Comparison of ENCODE assay signal across 19 cellular contexts in genomic region chr6:131945971-131946370, GRCh38. TPM values are rescaled to one million over a fixed set of nuclear protein-coding genes. Genes with fewer than 3 reads are reported as not detected.
"Had no signal": no experiment of that assay in that cellular context is flagged by ENCODE, and none has a peak within 500 bp of the region (broad histone marks: within the 10 kb centered on the region; RNA-seq: fewer than 3 reads in every experiment).

No MANE protein-coding gene starts in this region.

- H3K9me3 ChIP-seq: gastroesophageal sphincter, left lung, neutrophil, suprapubic skin, upper lobe of left lung had no signal

- H3K4me3 Mint-ChIP-seq: activated CD4-positive, alpha-beta T cell treated with anti-CD3 and anti-CD28 coated beads, Interleukin-2, amount 10 ng/mL, durations not matched to agents 7 days and 5 days; activated naive CD8-positive, alpha-beta T cell treated with anti-CD3 and anti-CD28 coated beads for 36 hours; endodermal cell; natural killer cell; stimulated activated naive CD8-positive, alpha-beta T cell treated with anti-CD3 and anti-CD28 coated beads, Interleukin-15, Interleukin-2, amounts not matched to agents 100 ng/mL and 50 ng/mL, for 24 hours; T-helper 2 cell treated with Interferon-gamma antibody and Interleukin-4, amounts not matched to agents 5 μg/mL and 100 μg/mL, for 36 hours had no signal

- H3K9me3 Mint-ChIP-seq: activated CD4-positive, alpha-beta T cell treated with anti-CD3 and anti-CD28 coated beads, Interleukin-2, amount 10 ng/mL, durations not matched to agents 7 days and 5 days; activated naive CD8-positive, alpha-beta T cell treated with anti-CD3 and anti-CD28 coated beads for 36 hours; endodermal cell; natural killer cell; stimulated activated naive CD8-positive, alpha-beta T cell treated with anti-CD3 and anti-CD28 coated beads, Interleukin-15, Interleukin-2, amounts not matched to agents 100 ng/mL and 50 ng/mL, for 24 hours; T-helper 2 cell treated with Interferon-gamma antibody and Interleukin-4, amounts not matched to agents 5 μg/mL and 100 μg/mL, for 36 hours had no signal

- H3K36me3 ChIP-seq: left lung, neutrophil, suprapubic skin had no signal

- H3K36me3 Mint-ChIP-seq: activated naive CD8-positive, alpha-beta T cell treated with anti-CD3 and anti-CD28 coated beads for 36 hours; natural killer cell had no signal

- H3K27ac ChIP-seq: dorsolateral prefrontal cortex, left lung, neutrophil, suprapubic skin, upper lobe of left lung had no signal

- H3K27me3 ChIP-seq: gastroesophageal sphincter, suprapubic skin, upper lobe of left lung had no signal

- H3K27ac Mint-ChIP-seq: activated CD4-positive, alpha-beta T cell treated with anti-CD3 and anti-CD28 coated beads, Interleukin-2, amount 10 ng/mL, durations not matched to agents 7 days and 5 days; activated naive CD8-positive, alpha-beta T cell treated with anti-CD3 and anti-CD28 coated beads for 36 hours; endodermal cell; natural killer cell; stimulated activated naive CD8-positive, alpha-beta T cell treated with anti-CD3 and anti-CD28 coated beads, Interleukin-15, Interleukin-2, amounts not matched to agents 100 ng/mL and 50 ng/mL, for 24 hours; T-helper 2 cell treated with Interferon-gamma antibody and Interleukin-4, amounts not matched to agents 5 μg/mL and 100 μg/mL, for 36 hours had no signal

- H3K4me3 ChIP-seq: dorsolateral prefrontal cortex, gastroesophageal sphincter, left lung, suprapubic skin, upper lobe of left lung had no signal

- DNase-seq: activated CD4-positive, alpha-beta T cell treated with anti-CD3 and anti-CD28 coated beads, Interleukin-2, amount 10 ng/mL, durations not matched to agents 7 days and 5 days; activated CD4-positive, CD25-positive, alpha-beta regulatory T cell; activated CD8-positive, alpha-beta memory T cell treated with anti-CD3 and anti-CD28 coated beads for 24 hours; activated naive CD8-positive, alpha-beta T cell treated with anti-CD3 and anti-CD28 coated beads for 36 hours; anterior cingulate cortex; dorsolateral prefrontal cortex; left lung; mammary epithelial cell; natural killer cell; posterior cingulate gyrus; retina; small intestine; upper lobe of left lung had no signal

- ATAC-seq: left lung, natural killer cell had no signal

RNA-seq across cellular contexts. Expression of gene CCN2, which starts 5.2 kb away (rescaled TPM):
- total RNA-seq: activated CD4-positive, alpha-beta T cell treated with anti-CD3 and anti-CD28 coated beads, Interleukin-2, amount 10 ng/mL, durations not matched to agents 7 days and 5 days; activated naive CD8-positive, alpha-beta T cell treated with anti-CD3 and anti-CD28 coated beads for 36 hours; natural killer cell had no signal
